21 cellular contexts compared by ENCODE assay signal in the genomic region with DNA sequence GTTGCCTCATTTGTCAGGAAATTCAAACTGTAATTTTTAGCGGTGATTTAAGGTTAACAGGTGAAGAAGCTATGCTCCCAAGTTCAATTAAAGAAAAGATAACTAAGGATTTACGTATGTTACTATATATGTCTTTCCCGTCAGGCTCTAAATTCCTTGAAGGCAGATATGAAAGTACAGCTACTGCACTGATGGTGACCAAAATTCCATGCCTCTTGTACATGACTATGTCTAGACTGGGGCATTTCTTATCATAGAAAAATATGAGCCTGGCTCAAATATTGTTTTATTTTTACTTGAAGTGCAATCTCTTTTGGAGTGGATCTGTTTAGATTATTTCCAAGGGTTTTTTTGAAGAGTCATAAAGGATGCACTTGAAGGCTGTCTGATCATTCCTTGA.
"Had no signal": no experiment of that assay in that cellular context is flagged by ENCODE, and none has a peak within 500 bp of the region (broad histone marks: within the 10 kb centered on the region; RNA-seq: fewer than 3 reads in every experiment).

No MANE protein-coding gene starts in this region.

- H3K4me1 ChIP-seq: pancreas, right lobe of liver had no signal

- H3K36me3 ChIP-seq: adrenal gland, cardiac muscle cell, pancreas, right lobe of liver, upper lobe of left lung had no signal

- H3K9me3 Mint-ChIP-seq: activated T-helper 17 cell treated with anti-CD3 and anti-CD28 coated beads, Interleukin-2, amount 50 U/mL, for 72 hours; natural killer cell had no signal

- ATAC-seq: activated T-helper 17 cell treated with anti-CD3 and anti-CD28 coated beads, Interleukin-2, amount 50 U/mL, for 72 hours; natural killer cell; right lobe of liver; WTC11 had no signal

- H3K9me3 ChIP-seq: adrenal gland, pancreas, right lobe of liver, testis, upper lobe of left lung had no signal

- DNase-seq: activated T-cell treated with anti-CD3 and anti-CD28 coated beads, Interleukin-2, amount 50 U/mL, for 1 hour; adrenal gland; dermis blood vessel endothelial cell; effector memory CD4-positive, alpha-beta T cell; glutamatergic neuron; hypothalamus; islet precursor cell; natural killer cell; pancreas; right lobe of liver; small intestine; stimulated activated CD4-positive, alpha-beta T cell treated with anti-CD3 and anti-CD28 coated beads, Interleukin-15, amount 100 ng/mL, for 24 hours; stimulated activated naive CD4-positive, alpha-beta T cell; T1000; testis; upper lobe of left lung had no signal

- H3K27ac ChIP-seq: adrenal gland, cardiac muscle cell, pancreas, right lobe of liver, testis, upper lobe of left lung had no signal

- H3K4me3 ChIP-seq: adrenal gland, cardiac muscle cell, lung, pancreas, right lobe of liver, testis, upper lobe of left lung had no signal

- H3K27me3 ChIP-seq: adrenal gland, cardiac muscle cell, pancreas, right lobe of liver, testis, upper lobe of left lung had no signal

- H3K4me3 Mint-ChIP-seq: activated naive CD8-positive, alpha-beta T cell; activated T-helper 17 cell treated with anti-CD3 and anti-CD28 coated beads, Interleukin-2, amount 50 U/mL, for 72 hours; natural killer cell; WTC11 had no signal

- H3K27me3 Mint-ChIP-seq: activated naive CD8-positive, alpha-beta T cell; activated T-helper 17 cell treated with anti-CD3 and anti-CD28 coated beads, Interleukin-2, amount 50 U/mL, for 72 hours had no signal

- H3K4me1 Mint-ChIP-seq: activated T-helper 17 cell treated with anti-CD3 and anti-CD28 coated beads, Interleukin-2, amount 50 U/mL, for 72 hours; natural killer cell; WTC11 had no signal

- H3K27ac Mint-ChIP-seq: activated naive CD8-positive, alpha-beta T cell; activated T-helper 17 cell treated with anti-CD3 and anti-CD28 coated beads, Interleukin-2, amount 50 U/mL, for 72 hours; natural killer cell; WTC11 had no signal

- H3K36me3 Mint-ChIP-seq: natural killer cell had no signal
